11 cellular contexts compared by ENCODE assay signal in the genomic region with DNA sequence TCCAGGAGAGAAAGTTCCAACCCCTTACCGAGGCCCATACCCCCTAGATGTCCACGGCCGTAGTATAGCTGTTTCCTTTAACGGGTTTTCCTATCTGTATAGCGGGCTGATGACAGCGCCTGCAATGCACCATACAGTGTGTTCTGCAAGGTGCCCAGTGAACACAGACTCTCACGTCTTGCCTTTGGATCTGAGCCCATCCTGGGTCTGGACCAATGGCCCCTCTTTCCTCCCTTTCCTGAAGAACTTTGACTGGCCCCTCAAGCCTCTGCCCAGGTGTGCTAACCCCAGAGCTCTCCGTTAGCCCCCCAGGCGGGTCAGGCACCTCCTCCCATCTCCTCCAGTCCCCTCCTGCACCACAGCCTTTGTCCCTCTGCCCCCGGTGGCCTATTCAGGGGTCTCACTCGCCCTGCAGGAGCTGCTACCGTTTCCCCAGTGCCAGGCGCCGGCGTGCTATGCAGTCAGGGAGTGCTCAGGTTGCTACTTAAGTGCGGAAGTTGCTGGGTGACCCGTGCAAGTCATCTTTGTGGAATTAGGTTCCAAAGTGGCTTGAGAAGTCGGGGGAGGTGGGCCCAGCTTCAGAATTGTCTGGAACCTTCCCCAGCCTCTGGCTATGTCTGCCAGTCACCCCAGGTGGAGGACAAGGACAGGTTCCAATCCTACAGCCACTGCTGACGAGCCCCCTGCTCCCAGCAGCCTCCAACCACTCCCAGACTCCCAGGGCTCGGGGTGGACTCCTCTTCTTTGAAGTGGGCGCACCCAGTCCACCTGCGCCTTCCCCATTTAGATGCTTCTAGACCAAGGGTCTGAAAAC. TPM values are rescaled to one million over a fixed set of nuclear protein-coding genes. Genes with fewer than 3 reads are reported as not detected.
DNase-seq lines count a peak whose midpoint lies in the region; ATAC-seq, FAIRE-seq and TF ChIP-seq lines count a peak whose summit lies in the region.
"Had no signal": no experiment of that assay in that cellular context is flagged by ENCODE, and none has a peak within 500 bp of the region (broad histone marks: within the 10 kb centered on the region; RNA-seq: fewer than 3 reads in every experiment).

No MANE protein-coding gene starts in this region.

- peaks cover 29% of the 10 kb centered on the region for H3K36me3 Mint-ChIP-seq in chondrocyte (ENCODE audit: low read depth)

- peak; percentile 10 for DNase-seq in AG08396 (ENCODE audit: low spot score)
- DNase-seq in HTR-8/SVneo (ENCODE audit: insufficient read length, low spot score) = no peak
- peak; percentile 87 for DNase-seq in chondrocyte (ENCODE audit: low spot score)
- DNase-seq in mucosa of gallbladder (ENCODE audit: low spot score) = peak; percentile 9
- no peak for DNase-seq in effector memory CD4-positive, alpha-beta T cell
- DNase-seq in DMS79 treated with DMSO at 0.1 percent for 48 hours (lab: John Stamatoyannopoulos, UW) = no peak
- no peak for DNase-seq in NCI-H128 (lab: John Stamatoyannopoulos, UW; ENCODE audit: unreplicated experiment)

- H3K4me1 ChIP-seq in effector memory CD4-positive, alpha-beta T cell (ENCODE audit: control insufficient read depth, insufficient read depth, low read length, poor library complexity, severe bottlenecking) = peaks cover 14% of the 10 kb centered on the region

- H3K9me3 ChIP-seq in effector memory CD4-positive, alpha-beta T cell (ENCODE audit: control insufficient read depth, low read length) = no peaks in the 10 kb centered on the region

- H3K27me3 ChIP-seq in effector memory CD4-positive, alpha-beta T cell (replicated peaks; ENCODE audit: control insufficient read depth, insufficient read depth, low read length, poor library complexity, severe bottlenecking) = no peaks in the 10 kb centered on the region

- H3K27ac ChIP-seq in effector memory CD4-positive, alpha-beta T cell (ENCODE audit: insufficient read depth, low read length, poor library complexity, severe bottlenecking) = no peak overlapping the region

- no peak overlapping the region for H3K4me3 ChIP-seq in effector memory CD4-positive, alpha-beta T cell (ENCODE audit: insufficient read depth, low read depth, low read length, poor library complexity, severe bottlenecking)

- H3K4me1 Mint-ChIP-seq in chondrocyte (ENCODE audit: low read depth) = peaks cover 13% of the 10 kb centered on the region

- H3K36me3 ChIP-seq in effector memory CD4-positive, alpha-beta T cell (ENCODE audit: control insufficient read depth, insufficient read depth, low read length) = no peaks in the 10 kb centered on the region

- no peak overlapping the region for H3K4me3 Mint-ChIP-seq in chondrocyte (ENCODE audit: unreplicated experiment)
- H3K4me3 Mint-ChIP-seq: activated naive CD4-positive, alpha-beta T cell treated with anti-CD3 and anti-CD28 coated beads, Interleukin-2, amount 50 U/mL, for 24 hours; CD4-positive, CD25-positive, alpha-beta regulatory T cell had no signal

- ATAC-seq in HG03025 (IDR thresholded peaks at IDR 0.05; ENCODE audit: low FRiP score, unreplicated experiment) = no peak

- H3K27me3 Mint-ChIP-seq in chondrocyte (ENCODE audit: low read depth) = no peaks in the 10 kb centered on the region
- H3K27me3 Mint-ChIP-seq: activated naive CD4-positive, alpha-beta T cell treated with anti-CD3 and anti-CD28 coated beads, Interleukin-2, amount 50 U/mL, for 24 hours; CD4-positive, CD25-positive, alpha-beta regulatory T cell had no signal

- peak overlapping the region; percentile 70 for H3K27ac Mint-ChIP-seq in chondrocyte (ENCODE audit: unreplicated experiment)
- H3K27ac Mint-ChIP-seq: activated naive CD4-positive, alpha-beta T cell treated with anti-CD3 and anti-CD28 coated beads, Interleukin-2, amount 50 U/mL, for 24 hours; CD4-positive, CD25-positive, alpha-beta regulatory T cell had no signal

- H3K9me3 Mint-ChIP-seq in chondrocyte (ENCODE audit: low read depth) = no peaks in the 10 kb centered on the region
- H3K9me3 Mint-ChIP-seq: activated naive CD4-positive, alpha-beta T cell treated with anti-CD3 and anti-CD28 coated beads, Interleukin-2, amount 50 U/mL, for 24 hours; CD4-positive, CD25-positive, alpha-beta regulatory T cell had no signal

- no peak for TF ChIP-seq CTCF in chondrocyte (IDR thresholded peaks at IDR 0.05)

- FAIRE-seq in HTR-8/SVneo (lab: Jason Lieb, UNC) = peak; percentile 80

RNA-seq across cellular contexts. Expression of a gene that starts 35.0 kb away (rescaled TPM):
- total RNA-seq in chondrocyte (not detected in 3 replicates), mucosa of gallbladder (1.3 TPM)
- total RNA-seq: dermis microvascular lymphatic vessel endothelial cell had no signal

RNA-seq across cellular contexts. Expression of a gene that starts 54.6 kb away (rescaled TPM):
- total RNA-seq in chondrocyte (151 to 298 TPM (median 163 TPM) in 3 replicates), mucosa of gallbladder (83.8 TPM)

Comparison
In these comparisons a context has a peak if more than half of its experiments do, and no peak if none do; other contexts are left out.
1. DNase-seq: peak in AG08396 (single experiment), chondrocyte (single experiment) and mucosa of gallbladder (single experiment); none in HTR-8/SVneo (single experiment), effector memory CD4-positive, alpha-beta T cell (0 of 3), DMS79 treated with DMSO at 0.1 percent for 48 hours (single experiment) and NCI-H128 (single experiment).